1 cellular context compared by ENCODE assay signal in genomic region chr5:172150514-172151425, GRCh38.
TF ChIP-seq lines count a peak whose summit lies in the region.

No MANE protein-coding gene starts in this region.

TF ChIP-seq in SK-N-SH treated with all-trans-retinoic acid at 6 μM for 48 hours, 23 proteins besides CTCF, POLR2A, EP300 and RAD21 (continued from another document):
- TF ChIP-seq POU6F1 (CRISPR knock-in tag; IDR thresholded peaks at IDR 0.05; ENCODE audit: borderline replicate concordance, low read depth) (no peak), ESRRG (CRISPR knock-in tag; IDR thresholded peaks at IDR 0.05) (no peak)
